Comparison of ENCODE assay signal across 26 cellular contexts in the genomic region with DNA sequence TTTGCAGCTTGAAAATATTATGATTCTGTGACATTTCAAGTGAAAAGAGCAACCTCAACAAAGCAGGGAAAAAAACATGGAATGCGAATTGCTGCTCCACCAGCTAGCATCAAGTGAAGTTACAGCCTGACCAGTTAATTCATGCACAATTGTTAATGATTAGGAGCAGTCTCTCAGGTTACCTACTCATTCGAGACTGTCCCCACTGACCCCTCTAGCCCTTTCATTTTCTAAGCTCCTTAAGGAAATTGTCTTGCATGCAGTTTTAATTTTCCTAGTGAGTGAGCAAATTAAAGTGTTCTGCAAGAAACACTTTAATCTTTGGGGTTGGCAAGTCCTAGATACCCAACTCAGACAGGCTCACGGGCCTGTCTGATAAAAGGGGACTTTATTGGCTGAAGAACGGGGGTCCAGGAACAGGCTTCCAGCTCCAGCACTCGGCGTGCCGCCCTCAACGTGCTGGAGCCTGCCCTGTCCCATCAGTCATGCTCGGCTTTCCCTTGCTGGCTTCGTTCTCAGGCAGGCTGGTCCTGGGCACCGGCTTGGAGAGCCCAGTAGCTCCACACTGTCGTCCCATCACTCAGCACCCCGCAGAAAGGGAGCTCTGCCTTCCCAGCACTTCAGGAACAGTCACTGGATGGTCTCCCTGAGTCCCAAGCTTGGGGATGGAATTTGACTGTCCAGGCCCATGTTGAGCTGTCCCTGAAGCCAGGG.
"Had no signal": no experiment of that assay in that cellular context is flagged by ENCODE, and none has a peak within 500 bp of the region (broad histone marks: within the 10 kb centered on the region; RNA-seq: fewer than 3 reads in every experiment).

No MANE protein-coding gene starts in this region.

- H3K4me1 Mint-ChIP-seq: activated naive CD4-positive, alpha-beta T cell treated with anti-CD3 and anti-CD28 coated beads, Interleukin-2, amount 50 U/mL, for 24 hours; activated naive CD8-positive, alpha-beta T cell treated with anti-CD3 and anti-CD28 coated beads, Interleukin-2, amount 50 U/mL, for 24 hours; activated T-helper 17 cell treated with anti-CD3 and anti-CD28 coated beads, Interleukin-2, amount 50 U/mL, for 72 hours had no signal

- H3K36me3 ChIP-seq: breast epithelium, heart right ventricle, neutrophil, ovary, prostate gland, right atrium auricular region, suprapubic skin, tibial artery had no signal

- H3K27ac ChIP-seq: breast epithelium, heart right ventricle, neutrophil, ovary, prostate gland, right atrium auricular region, suprapubic skin, tibial artery, VCaP had no signal

- H3K27ac Mint-ChIP-seq: activated CD4-positive, alpha-beta memory T cell treated with anti-CD3 and anti-CD28 coated beads for 36 hours; activated naive CD4-positive, alpha-beta T cell treated with anti-CD3 and anti-CD28 coated beads, Interleukin-2, amount 50 U/mL, for 24 hours; activated naive CD8-positive, alpha-beta T cell treated with anti-CD3 and anti-CD28 coated beads, Interleukin-2, amount 50 U/mL, for 24 hours; activated T-helper 17 cell treated with anti-CD3 and anti-CD28 coated beads, Interleukin-2, amount 50 U/mL, for 72 hours; effector memory CD8-positive, alpha-beta T cell; natural killer cell treated with Interleukin-12 subunit alpha and Interleukin-12 subunit beta and Interleukin-15 and Interleukin-18, amount 100 ng/mL, for 72 hours; stimulated activated naive B cell treated with anti-CD40 and anti-IgM and Interleukin-4, amounts not matched to agents 10 μg/mL and 1 μg/mL and 100 μg/mL, for 72 hours had no signal

- H3K36me3 Mint-ChIP-seq: activated CD4-positive, alpha-beta memory T cell treated with anti-CD3 and anti-CD28 coated beads for 36 hours; activated naive CD4-positive, alpha-beta T cell treated with anti-CD3 and anti-CD28 coated beads, Interleukin-2, amount 50 U/mL, for 24 hours; natural killer cell treated with Interleukin-12 subunit alpha and Interleukin-12 subunit beta and Interleukin-15 and Interleukin-18, amount 100 ng/mL, for 72 hours; stimulated activated naive B cell treated with anti-CD40 and anti-IgM and Interleukin-4, amounts not matched to agents 10 μg/mL and 1 μg/mL and 100 μg/mL, for 72 hours had no signal

- H3K9me3 Mint-ChIP-seq: activated CD4-positive, alpha-beta memory T cell treated with anti-CD3 and anti-CD28 coated beads for 36 hours; activated naive CD4-positive, alpha-beta T cell treated with anti-CD3 and anti-CD28 coated beads, Interleukin-2, amount 50 U/mL, for 24 hours; activated naive CD8-positive, alpha-beta T cell treated with anti-CD3 and anti-CD28 coated beads, Interleukin-2, amount 50 U/mL, for 24 hours; activated T-cell treated with anti-CD3 and anti-CD28 coated beads, Interleukin-2, amount 50 U/mL, for 4 hours; activated T-helper 17 cell treated with anti-CD3 and anti-CD28 coated beads, Interleukin-2, amount 50 U/mL, for 72 hours; effector memory CD8-positive, alpha-beta T cell; natural killer cell treated with Interleukin-12 subunit alpha and Interleukin-12 subunit beta and Interleukin-15 and Interleukin-18, amount 100 ng/mL, for 72 hours; stimulated activated naive B cell treated with anti-CD40 and anti-IgM and Interleukin-4, amounts not matched to agents 10 μg/mL and 1 μg/mL and 100 μg/mL, for 72 hours had no signal

- H3K27me3 Mint-ChIP-seq: activated CD4-positive, alpha-beta memory T cell treated with anti-CD3 and anti-CD28 coated beads for 36 hours; activated naive CD4-positive, alpha-beta T cell treated with anti-CD3 and anti-CD28 coated beads, Interleukin-2, amount 50 U/mL, for 24 hours; activated naive CD8-positive, alpha-beta T cell treated with anti-CD3 and anti-CD28 coated beads, Interleukin-2, amount 50 U/mL, for 24 hours; activated T-helper 17 cell treated with anti-CD3 and anti-CD28 coated beads, Interleukin-2, amount 50 U/mL, for 72 hours; effector memory CD8-positive, alpha-beta T cell; natural killer cell treated with Interleukin-12 subunit alpha and Interleukin-12 subunit beta and Interleukin-15 and Interleukin-18, amount 100 ng/mL, for 72 hours; stimulated activated naive B cell treated with anti-CD40 and anti-IgM and Interleukin-4, amounts not matched to agents 10 μg/mL and 1 μg/mL and 100 μg/mL, for 72 hours had no signal

- H3K4me3 ChIP-seq: breast epithelium, heart right ventricle, lung, mucosa of descending colon, ovary, prostate gland, right atrium auricular region, suprapubic skin, tibial artery had no signal

- ATAC-seq: activated naive CD8-positive, alpha-beta T cell treated with anti-CD3 and anti-CD28 coated beads, Interleukin-2, amount 50 U/mL, for 24 hours; activated T-cell treated with anti-CD3 and anti-CD28 coated beads, Interleukin-2, amount 50 U/mL, for 4 hours; activated T-helper 17 cell treated with anti-CD3 and anti-CD28 coated beads, Interleukin-2, amount 50 U/mL, for 72 hours; effector memory CD8-positive, alpha-beta T cell; esophagus mucosa; heart right ventricle; left cardiac atrium; mucosa of descending colon; natural killer cell treated with Interleukin-12 subunit alpha and Interleukin-12 subunit beta and Interleukin-15 and Interleukin-18, amount 100 ng/mL, for 72 hours; stimulated activated naive B cell treated with anti-CD40 and anti-IgM and Interleukin-4, amounts not matched to agents 10 μg/mL and 1 μg/mL and 100 μg/mL, for 72 hours had no signal

- H3K27me3 ChIP-seq: breast epithelium, heart right ventricle, neutrophil, ovary, right atrium auricular region, suprapubic skin, tibial artery had no signal

- H3K4me1 ChIP-seq: breast epithelium, prostate gland had no signal

- DNase-seq: activated CD4-positive, alpha-beta memory T cell treated with anti-CD3 and anti-CD28 coated beads for 36 hours; activated CD4-positive, alpha-beta T cell treated with anti-CD3 and anti-CD28 coated beads for 48 hours; activated naive CD8-positive, alpha-beta T cell treated with anti-CD3 and anti-CD28 coated beads, Interleukin-2, amount 50 U/mL, for 24 hours; activated T-cell treated with anti-CD3 and anti-CD28 coated beads, Interleukin-2, amount 50 U/mL, for 4 hours; cortex of kidney; effector memory CD8-positive, alpha-beta T cell; heart right ventricle; left cardiac atrium; mesendoderm; mucosa of descending colon; stimulated activated CD4-positive, alpha-beta T cell treated with anti-CD3 and anti-CD28 coated beads, Interleukin-15, amount 100 ng/mL, for 24 hours; stimulated activated CD4-positive, alpha-beta T cell treated with anti-CD3 and anti-CD28 coated beads, Interleukin-2, amount 100 ng/mL, for 24 hours; stimulated activated naive B cell treated with anti-CD40 and anti-IgM and Interleukin-4, amounts not matched to agents 10 μg/mL and 1 μg/mL and 100 μg/mL, for 72 hours; tibial artery had no signal

- H3K4me3 Mint-ChIP-seq: activated CD4-positive, alpha-beta memory T cell treated with anti-CD3 and anti-CD28 coated beads for 36 hours; activated naive CD4-positive, alpha-beta T cell treated with anti-CD3 and anti-CD28 coated beads, Interleukin-2, amount 50 U/mL, for 24 hours; activated naive CD8-positive, alpha-beta T cell treated with anti-CD3 and anti-CD28 coated beads, Interleukin-2, amount 50 U/mL, for 24 hours; activated T-cell treated with anti-CD3 and anti-CD28 coated beads, Interleukin-2, amount 50 U/mL, for 4 hours; activated T-helper 17 cell treated with anti-CD3 and anti-CD28 coated beads, Interleukin-2, amount 50 U/mL, for 72 hours; effector memory CD8-positive, alpha-beta T cell; natural killer cell treated with Interleukin-12 subunit alpha and Interleukin-12 subunit beta and Interleukin-15 and Interleukin-18, amount 100 ng/mL, for 72 hours; stimulated activated naive B cell treated with anti-CD40 and anti-IgM and Interleukin-4, amounts not matched to agents 10 μg/mL and 1 μg/mL and 100 μg/mL, for 72 hours had no signal

- H3K9me3 ChIP-seq: breast epithelium, heart right ventricle, mucosa of descending colon, neutrophil, ovary, prostate gland, right atrium auricular region, suprapubic skin, tibial artery had no signal
